Comparison of ENCODE assay signal across 8 cellular contexts in genomic region chr3:53236112-53236841, GRCh38. TPM values are rescaled to one million over a fixed set of nuclear protein-coding genes. Genes with fewer than 3 reads are reported as not detected.
DNase-seq lines count a peak whose midpoint lies in the region; FAIRE-seq and TF ChIP-seq lines count a peak whose summit lies in the region.

No MANE protein-coding gene starts in this region.

- CTCF ChIA-PET in A673 (lab: Charles Lee), result no interaction called here
- CTCF ChIA-PET in activated CD4-positive, alpha-beta memory T cell treated with anti-CD3 and anti-CD28 coated beads for 36 hours (lab: Charles Lee), result no interaction called here
- CTCF ChIA-PET in HEK293T (lab: Yijun Ruan, JAX), result no interaction called here

- H3K27ac Mint-ChIP-seq in activated CD4-positive, alpha-beta memory T cell treated with anti-CD3 and anti-CD28 coated beads for 36 hours, result peak overlapping the region; percentile 24

- 55 to 79% (median 64%) methylated on average over 6 to 9 of the region's 9 CpGs for WGBS in ovary, 3 donors

- H3K4me3 ChIP-seq in A673 (ENCODE audit: low read depth, low read length, poor library complexity, severe bottlenecking), result no peak overlapping the region
- no peak overlapping the region for H3K4me3 ChIP-seq in ovary

- H3K27ac ChIP-seq in A673 (ENCODE audit: low read depth, low read length, poor library complexity, severe bottlenecking) (peak overlapping the region; percentile 63), ovary (peak overlapping the region; percentile 2 to 29)

- POLR2A ChIA-PET in A673 (lab: Charles Lee; ENCODE audit: low non-redundant PET), result no interaction called here
- POLR2A ChIA-PET in activated CD4-positive, alpha-beta memory T cell treated with anti-CD3 and anti-CD28 coated beads for 36 hours (lab: Charles Lee), result no interaction called here
- POLR2A ChIA-PET in HEK293T (lab: Yijun Ruan, JAX), result no interaction called here

- peaks cover 25% of the 10 kb centered on the region for H3K36me3 ChIP-seq in A673 (ENCODE audit: insufficient read depth, low read length, poor library complexity, severe bottlenecking)
- H3K36me3 ChIP-seq in ovary, result no peaks in the 10 kb centered on the region

- no TSS peak for BruUV-seq in A673 (replicated peaks; lab: Mats Ljungman, UMichigan)

- H3K9me3 ChIP-seq in A673 (ENCODE audit: low read depth, low read length, poor library complexity, severe bottlenecking), result no peaks in the 10 kb centered on the region
- no peaks in the 10 kb centered on the region for H3K9me3 ChIP-seq in ovary

- peaks cover 16% of the 10 kb centered on the region for H3K36me3 Mint-ChIP-seq in activated CD4-positive, alpha-beta memory T cell treated with anti-CD3 and anti-CD28 coated beads for 36 hours

- TF ChIP-seq CTCF in A673 (conservative IDR thresholded peaks at IDR 0.05; ENCODE audit: low read depth, low read length), result no peak
- no peak for TF ChIP-seq CTCF in ovary (IDR thresholded peaks at IDR 0.05)

- H3K4me1 Mint-ChIP-seq in activated CD4-positive, alpha-beta memory T cell treated with anti-CD3 and anti-CD28 coated beads for 36 hours (ENCODE audit: low read depth), result no peaks in the 10 kb centered on the region

- no peak for FAIRE-seq in frontal cortex (lab: Jason Lieb, UNC)

- H3K4me1 ChIP-seq in A673 (ENCODE audit: insufficient read depth, low read length, poor library complexity, severe bottlenecking), result peaks cover 20% of the 10 kb centered on the region
- peaks cover 8% of the 10 kb centered on the region for H3K4me1 ChIP-seq in ovary (ENCODE audit: insufficient read depth)

- no peaks in the 10 kb centered on the region for H3K27me3 Mint-ChIP-seq in activated CD4-positive, alpha-beta memory T cell treated with anti-CD3 and anti-CD28 coated beads for 36 hours

- TF ChIP-seq EP300 in ovary (IDR thresholded peaks at IDR 0.05), result no peak

- H3K27me3 ChIP-seq in A673 (replicated peaks; ENCODE audit: insufficient read depth, low read depth, low read length, poor library complexity) (no peaks in the 10 kb centered on the region), ovary (no peaks in the 10 kb centered on the region)

- H3K4me3 Mint-ChIP-seq in activated CD4-positive, alpha-beta memory T cell treated with anti-CD3 and anti-CD28 coated beads for 36 hours, result no peak overlapping the region

- intact Hi-C loops in A673 (cut with micrococcal nuclease; ENCODE audit: unreplicated experiment), result no loop called here
- intact Hi-C loops in activated CD4-positive, alpha-beta memory T cell treated with anti-CD3 and anti-CD28 coated beads for 36 hours (cut with micrococcal nuclease), result no loop called here
- intact Hi-C loops in ovary (cut with DNase I), result no loop called here

- H3K9me3 Mint-ChIP-seq in activated CD4-positive, alpha-beta memory T cell treated with anti-CD3 and anti-CD28 coated beads for 36 hours, result no peaks in the 10 kb centered on the region

- TF ChIP-seq POLR2A in ovary (IDR thresholded peaks at IDR 0.05), result no peak

- DNase-seq in A673 (ENCODE audit: low spot score) (no peak), HPDE6-E6E7 (ENCODE audit: extremely low spot score) (peak; percentile 37), frontal cortex (ENCODE audit: low spot score in 2 of 2) (peak; percentile 43 to 72), ovary (peak; percentile 60 to 69 (median 67)), activated gamma-delta T cell (lab: John Stamatoyannopoulos, UW) (no peak), HEK293T (ENCODE audit: extremely low spot score) (no peak), NCI-H526 treated with DMSO at 0.1 percent for 48 hours (lab: John Stamatoyannopoulos, UW) (no peak)
- DNase-seq in activated CD4-positive, alpha-beta memory T cell treated with anti-CD3 and anti-CD28 coated beads for 36 hours, result no peak

TF ChIP-seq in HEK293T, 16 proteins besides CTCF, POLR2A, EP300 and RAD21:
- TF ChIP-seq FOXK2 (IDR thresholded peaks at IDR 0.05) (no peak), L3MBTL2 (conservative IDR thresholded peaks at IDR 0.05) (no peak), SP1 (IDR thresholded peaks at IDR 0.05) (no peak), LEF1 (IDR thresholded peaks at IDR 0.05; ENCODE audit: borderline replicate concordance) (no peak), HDGF (IDR thresholded peaks at IDR 0.05; ENCODE audit: borderline replicate concordance) (no peak), PKNOX1 (IDR thresholded peaks at IDR 0.05) (no peak), CTBP1 (IDR thresholded peaks at IDR 0.05; ENCODE audit: borderline replicate concordance) (no peak), ARNT (IDR thresholded peaks at IDR 0.05) (no peak), ZNF384 (IDR thresholded peaks at IDR 0.05) (no peak), NFRKB (IDR thresholded peaks at IDR 0.05) (no peak), SUZ12 (IDR thresholded peaks at IDR 0.05) (no peak), TARDBP (IDR thresholded peaks at IDR 0.05) (no peak)

RNA-seq across cellular contexts. Expression of gene TKT, which starts 19.5 kb away (rescaled TPM):
- total RNA-seq in A673 (2021) (186 and 196 TPM in 2 replicates), frontal cortex (122 TPM), ovary (100 to 1,000 TPM; 109 to 279 (median 230) TPM)
- total RNA-seq in activated CD4-positive, alpha-beta memory T cell treated with anti-CD3 and anti-CD28 coated beads for 36 hours, result 100 to 1,000 TPM; 252 to 254 TPM
- 100 to 1,000 TPM in 1 of 2 donors, 10 to 100 TPM in 1; 62.6 to 208 TPM for polyA plus RNA-seq in ovary

Comparison
In these comparisons a context has a peak if more than half of its experiments do, and no peak if none do; other contexts are left out.
1. DNase-seq: peak in HPDE6-E6E7 (single experiment), frontal cortex (2 of 2) and ovary (5 of 5); none in A673 (single experiment), activated CD4-positive, alpha-beta memory T cell treated with anti-CD3 and anti-CD28 coated beads for 36 hours (single experiment), activated gamma-delta T cell (single experiment), HEK293T (single experiment) and NCI-H526 treated with DMSO at 0.1 percent for 48 hours (single experiment).